8 cellular contexts compared by ENCODE assay signal in genomic region chr3:12967751-12968209, GRCh38.
DNase-seq lines count a peak whose midpoint lies in the region; ATAC-seq lines count a peak whose summit lies in the region.

No MANE protein-coding gene starts in this region.

- no peaks in the 10 kb centered on the region for H3K27me3 ChIP-seq in mucosa of rectum (ENCODE audit: control insufficient read depth in 2 of 2, insufficient read depth in 2 of 2, low read length in 2 of 2)

- peaks cover 41 to 47% of the 10 kb centered on the region in 2 donors for H3K4me1 ChIP-seq in mucosa of rectum (ENCODE audit: control insufficient read depth in 2 of 2, insufficient read depth in 2 of 2, low read length in 2 of 2)

- H3K9me3 ChIP-seq in mucosa of rectum (ENCODE audit: control insufficient read depth in 2 of 2, low read length in 2 of 2) = no peaks in the 10 kb centered on the region

- peak overlapping the region in 1 of 2 donors; percentile 60 for H3K9ac ChIP-seq in mucosa of rectum (ENCODE audit: low read depth in 1 of 2, low read length in 2 of 2)

- peak overlapping the region; percentile 52 to 60 for H3K4me3 ChIP-seq in mucosa of rectum (ENCODE audit: low read length in 2 of 2)

- peak; percentile 57 for ATAC-seq in GM18861 (IDR thresholded peaks at IDR 0.05; ENCODE audit: unreplicated experiment)
- peak; percentile 80 for ATAC-seq in HG03066 (IDR thresholded peaks at IDR 0.05; ENCODE audit: low read depth, unreplicated experiment)

- peak; percentile 88 for DNase-seq in OCI-M1 (lab: John Stamatoyannopoulos, UW)
- peak; percentile 82 for DNase-seq in activated T-cell treated with anti-CD3 and anti-CD28 coated beads for 4 hours
- peak; percentile 46 for DNase-seq in epithelial cell of prostate (ENCODE audit: low read depth, low spot score)
- DNase-seq in stimulated activated CD8-positive, alpha-beta memory T cell treated with anti-CD3 and anti-CD28 coated beads, Interleukin-2, amount 100 ng/mL, for 48 hours (ENCODE audit: low read depth in 2 of 2) = peak; percentile 81 to 85
- DNase-seq in NCI-H1436 (lab: John Stamatoyannopoulos, UW) = no peak

- H3K36me3 ChIP-seq in mucosa of rectum (ENCODE audit: control insufficient read depth in 2 of 2, insufficient read depth in 2 of 2, low read length in 2 of 2) = no peaks in the 10 kb centered on the region

- H3K27ac ChIP-seq in epithelial cell of prostate (no peak overlapping the region), mucosa of rectum (ENCODE audit: low read depth in 2 of 2, low read length in 2 of 2) (no peak overlapping the region)
